Comparison of ENCODE assay signal across 24 cellular contexts in the genomic region with DNA sequence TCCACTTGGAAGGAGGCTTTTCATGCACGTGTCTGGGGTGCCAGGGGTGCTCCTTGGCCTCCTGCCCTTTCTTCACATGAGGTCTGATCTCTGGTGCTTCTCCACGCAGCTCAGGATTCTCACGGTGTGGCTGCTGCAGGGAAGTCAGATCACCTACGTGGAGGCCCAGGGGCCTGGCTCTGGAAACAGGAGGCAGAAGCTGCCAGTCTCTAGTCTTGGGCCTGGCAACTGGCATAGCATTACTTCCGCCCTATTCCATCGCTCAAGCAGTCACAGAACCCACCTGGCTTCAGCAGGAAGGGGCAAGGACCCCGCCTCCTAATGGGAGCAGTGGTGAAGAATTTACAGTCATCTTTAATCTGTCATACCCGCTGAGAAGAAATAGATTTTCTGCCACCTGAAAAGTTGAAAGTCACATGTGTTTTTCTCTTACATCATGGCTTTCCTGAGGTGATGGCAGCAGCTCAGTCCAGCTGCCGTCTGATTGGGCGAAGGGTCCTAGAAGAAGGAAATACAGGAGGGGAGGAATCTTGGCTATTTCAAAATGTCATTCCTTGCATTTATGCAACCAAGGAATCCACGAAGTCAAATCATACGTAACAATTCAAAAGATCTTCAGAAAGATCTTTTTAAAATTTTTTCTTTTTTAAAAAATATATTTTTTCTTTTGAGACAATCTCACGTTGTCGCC.
"Had no signal": no experiment of that assay in that cellular context is flagged by ENCODE, and none has a peak within 500 bp of the region (broad histone marks: within the 10 kb centered on the region; RNA-seq: fewer than 3 reads in every experiment).

No MANE protein-coding gene starts in this region.

- H3K27ac ChIP-seq: foreskin keratinocyte, ovary, right lobe of liver, tibial artery, upper lobe of right lung, vagina had no signal

- H3K4me3 ChIP-seq: ovary, right lobe of liver, tibial artery, upper lobe of right lung, vagina had no signal

- H3K36me3 ChIP-seq: ovary, right lobe of liver, tibial artery, upper lobe of right lung, vagina had no signal

- DNase-seq: effector CD4-positive, alpha-beta T cell; endodermal cell; erythroblast; foreskin keratinocyte; immature natural killer cell; left colon; mammary epithelial cell; natural killer cell; nucleus accumbens; ovary; stimulated activated CD4-positive, alpha-beta T cell treated with anti-CD3 and anti-CD28 coated beads, Interleukin-4, amount 100 ng/mL, for 1 hour; stimulated activated CD8-positive, alpha-beta memory T cell treated with anti-CD3 and anti-CD28 coated beads, Interleukin-4, amount 100 ng/mL, for 48 hours; tibial artery; upper lobe of right lung had no signal

- FAIRE-seq: colon, endothelial cell of umbilical vein, keratinocyte had no signal

- H3K27me3 ChIP-seq: foreskin keratinocyte, ovary, right lobe of liver, tibial artery, upper lobe of right lung, vagina had no signal

- H3K9me3 Mint-ChIP-seq: immature natural killer cell, natural killer cell, neural crest cell had no signal

- H3K27me3 Mint-ChIP-seq: stimulated activated naive CD8-positive, alpha-beta T cell treated with anti-CD3 and anti-CD28 coated beads, Interleukin-15, Interleukin-2, amounts not matched to agents 100 ng/mL and 50 ng/mL, for 24 hours had no signal

- H3K36me3 Mint-ChIP-seq: immature natural killer cell; mesothelial cell of epicardium; natural killer cell; stimulated activated memory B cell treated with anti-CD40 and anti-IgM and Interleukin-4, amounts not matched to agents 10 μg/mL and 1 μg/mL and 100 μg/mL, for 72 hours had no signal

- H3K4me3 Mint-ChIP-seq: dendritic cell treated with granulocyte-macrophage colony-stimulating factor and Interleukin-4, amounts not matched to agents 40 ng/mL and 50 ng/mL, for 4 days; endodermal cell; immature natural killer cell; mesothelial cell of epicardium; natural killer cell; neural crest cell; stimulated activated memory B cell treated with anti-CD40 and anti-IgM and Interleukin-4, amounts not matched to agents 10 μg/mL and 1 μg/mL and 100 μg/mL, for 72 hours; stimulated activated naive CD8-positive, alpha-beta T cell treated with anti-CD3 and anti-CD28 coated beads, Interleukin-15, Interleukin-2, amounts not matched to agents 100 ng/mL and 50 ng/mL, for 24 hours had no signal

- H3K4me1 Mint-ChIP-seq: endodermal cell; mesothelial cell of epicardium; neural crest cell; stimulated activated memory B cell treated with anti-CD40 and anti-IgM and Interleukin-4, amounts not matched to agents 10 μg/mL and 1 μg/mL and 100 μg/mL, for 72 hours had no signal

- H3K27ac Mint-ChIP-seq: dendritic cell treated with granulocyte-macrophage colony-stimulating factor and Interleukin-4, amounts not matched to agents 40 ng/mL and 50 ng/mL, for 4 days; endodermal cell; mesothelial cell of epicardium; natural killer cell; stimulated activated memory B cell treated with anti-CD40 and anti-IgM and Interleukin-4, amounts not matched to agents 10 μg/mL and 1 μg/mL and 100 μg/mL, for 72 hours; stimulated activated naive CD8-positive, alpha-beta T cell treated with anti-CD3 and anti-CD28 coated beads, Interleukin-15, Interleukin-2, amounts not matched to agents 100 ng/mL and 50 ng/mL, for 24 hours had no signal

- H3K9me3 ChIP-seq: ovary, right lobe of liver, tibial artery, upper lobe of right lung, vagina had no signal

- H3K4me1 ChIP-seq: upper lobe of right lung, vagina had no signal

- ATAC-seq: foreskin keratinocyte; left colon; natural killer cell; right lobe of liver; stimulated activated memory B cell treated with anti-CD40 and anti-IgM and Interleukin-4, amounts not matched to agents 10 μg/mL and 1 μg/mL and 100 μg/mL, for 72 hours; upper lobe of right lung had no signal
